ENCODE assay signal across 8 cellular contexts in genomic region chr13:100088648-100089601, GRCh38. TPM values are rescaled to one million over a fixed set of nuclear protein-coding genes. Genes with fewer than 3 reads are reported as not detected.
DNase-seq lines count a peak whose midpoint lies in the region; ATAC-seq and TF ChIP-seq lines count a peak whose summit lies in the region.

Gene PCCA (plus strand): TSS chr13:100089093. CDS start chr13:100089121, 28 bp downstream.

- H3K4me3 ChIP-seq in GM23338 (peak within 1 kb of the TSS; percentile 97), LNCaP clone FGC (ENCODE audit: low read depth, low read length) (peak within 1 kb of the TSS; percentile 70), stomach (peak within 1 kb of the TSS; percentile 77 to 94 (median 79))

- WGBS in stomach, 5 donors: 0 to 1% (median 1%) methylated on average over 15 to 84 of the region's 84 CpGs

- H3K9me2 ChIP-seq in GM23338 (ENCODE audit: insufficient read depth): no peaks in the 10 kb centered on the region

- H2AFZ ChIP-seq in GM23338: peak within 1 kb of the TSS; percentile 74; the same call in 1 of the 2 replicates

- H4K20me1 ChIP-seq in GM23338 (replicated peaks; ENCODE audit: insufficient read depth): peaks cover 28% of the 10 kb centered on the region

- H3K4me3 Mint-ChIP-seq in GM23338 (peak within 1 kb of the TSS; percentile 92), neural crest cell (peak within 1 kb of the TSS; percentile 90)

- H3K36me3 Mint-ChIP-seq in GM23338 (ENCODE audit: low read depth): peaks cover 42% of the 10 kb centered on the region
- no peaks in the 10 kb centered on the region for H3K36me3 Mint-ChIP-seq in neural crest cell (ENCODE audit: low read depth)

- no peaks in the 10 kb centered on the region for H3K9me3 ChIP-seq in stomach

- TF ChIP-seq POLR2A in stomach (IDR thresholded peaks at IDR 0.05): peak in 2 of 4 donors; percentile 12 to 39

- H3K27ac ChIP-seq in GM23338 (ENCODE audit: low read depth) (no peak within 1 kb of the TSS; the same call in 1 of the 2 replicates), foreskin keratinocyte (peak within 1 kb of the TSS; percentile 30), stomach (peak within 1 kb of the TSS; percentile 86 to 92 (median 91))

- H3K27me3 Mint-ChIP-seq in GM23338 (ENCODE audit: insufficient read depth, low read depth, poor library complexity) (peaks cover 4% of the 10 kb centered on the region), neural crest cell (ENCODE audit: low read depth) (no peaks in the 10 kb centered on the region)

- intact Hi-C loops in stomach (cut with DNase I; ENCODE audit: low total_unique reads): no loop called here

- H3K4me1 Mint-ChIP-seq in GM23338 (peaks cover 29% of the 10 kb centered on the region), neural crest cell (peaks cover 42% of the 10 kb centered on the region)

- H3K27ac Mint-ChIP-seq in GM23338: peak within 1 kb of the TSS; percentile 93
- peak within 1 kb of the TSS; percentile 94 for H3K27ac Mint-ChIP-seq in neural crest cell (ENCODE audit: unreplicated experiment)

- peaks cover 22% of the 10 kb centered on the region for H3K4me1 ChIP-seq in GM23338 (ENCODE audit: insufficient read depth)
- peaks cover 12% of the 10 kb centered on the region for H3K4me1 ChIP-seq in foreskin keratinocyte
- peaks cover 16 to 57% (median 47%) of the 10 kb centered on the region in 4 donors for H3K4me1 ChIP-seq in stomach

- H3K4me2 ChIP-seq in GM23338: peak within 1 kb of the TSS; percentile 96

- H3F3A ChIP-seq in GM23338 (replicated peaks; ENCODE audit: low read depth): peaks cover 4% of the 10 kb centered on the region; the same call in 1 of the 2 replicates

- peaks cover 9% of the 10 kb centered on the region; the same call in 1 of the 2 replicates for H3K36me3 ChIP-seq in GM23338 (ENCODE audit: insufficient read depth)
- peaks cover 0 to 9% (median 0%) of the 10 kb centered on the region in 4 donors for H3K36me3 ChIP-seq in stomach

- peak; percentile 96 for ATAC-seq in GM23338
- ATAC-seq in foreskin keratinocyte: peak; percentile 92

- DNase-seq in EL (peak; percentile 95), GM23338 (ENCODE audit: low spot score) (peak; percentile 99), LNCaP clone FGC (ENCODE audit: low read depth) (peak; percentile 61), SIG-M5 treated with dmso at 0.1 percent for 504 hours (lab: John Stamatoyannopoulos, UW; ENCODE audit: unreplicated experiment) (peak; percentile 89), foreskin keratinocyte (peak; percentile 49 to 79), neural crest cell (ENCODE audit: low read depth, low spot score) (peak; percentile 98), stomach (peak; percentile 95)
- peak; percentile 14 to 54 (median 38) for DNase-seq in activated naive CD4-positive, alpha-beta T cell (lab: John Stamatoyannopoulos, UW)

- H3K27me3 ChIP-seq in GM23338 (ENCODE audit: insufficient read depth): no peaks in the 10 kb centered on the region
- no peaks in the 10 kb centered on the region for H3K27me3 ChIP-seq in foreskin keratinocyte
- no peaks in the 10 kb centered on the region for H3K27me3 ChIP-seq in stomach

- TF ChIP-seq CTCF in GM23338 (conservative IDR thresholded peaks at IDR 0.05; ENCODE audit: low read depth in 2 of 2) (no peak), LNCaP clone FGC (IDR thresholded peaks at IDR 0.05; ENCODE audit: control insufficient read depth, extremely low read depth, insufficient read depth) (no peak), foreskin keratinocyte (conservative IDR thresholded peaks at IDR 0.05) (no peak), neural crest cell (conservative IDR thresholded peaks at IDR 0.05) (no peak), stomach (IDR thresholded peaks at IDR 0.05) (no peak)

- TF ChIP-seq EP300 in stomach (IDR thresholded peaks at IDR 0.05): no peak

- H3K9me3 Mint-ChIP-seq in GM23338: no peaks in the 10 kb centered on the region
- H3K9me3 Mint-ChIP-seq in neural crest cell: no peaks in the 10 kb centered on the region

- peaks cover 62% of the 10 kb centered on the region for H3K79me2 ChIP-seq in GM23338 (replicated peaks; ENCODE audit: insufficient read depth)

TF ChIP-seq in GM23338, 12 proteins besides CTCF, POLR2A, EP300 and RAD21:
- TF ChIP-seq CREB1 (CRISPR knock-in tag; IDR thresholded peaks at IDR 0.05; ENCODE audit: low read depth): peak; percentile 50; the same call in 1 of the 2 replicates
- TF ChIP-seq EZH2phosphoT487 (IDR thresholded peaks at IDR 0.05; ENCODE audit: unreplicated experiment): no peak
- TF ChIP-seq JUNB (IDR thresholded peaks at IDR 0.05; ENCODE audit: unreplicated experiment): no peak
- peak; percentile 17 for TF ChIP-seq REST (IDR thresholded peaks at IDR 0.05; ENCODE audit: unreplicated experiment)
- peak; percentile 90 for TF ChIP-seq POLR2AphosphoS5 (IDR thresholded peaks at IDR 0.05; ENCODE audit: low read depth)

RNA-seq across cellular contexts. Expression of gene PCCA, which starts in this region (rescaled TPM):
- 46.6 and 75.7 TPM in 2 replicates for total RNA-seq in GM23338 (2014; rRNA removed; shearing (Covaris generic))
- polyA plus RNA-seq in GM23338 (2016; fragmentation: Nextera tagmentation; extraction: Ambion mirVana) (35.3 and 41.9 TPM in 2 replicates), foreskin keratinocyte (5.5 and 6.5 TPM in 2 replicates), stomach (10 to 100 TPM; 31.4 to 42.6 (median 33.1) TPM)
- total RNA-seq in foreskin keratinocyte (8.4 and 10.3 TPM in 2 replicates), neural crest cell (36.0 and 40.6 TPM in 2 replicates), stomach (100 to 1,000 TPM in 3 of 5 donors, 10 to 100 TPM in 2; 76.4 to 140 (median 114) TPM)

Comparison
In these comparisons a context has a peak if more than half of its experiments do, and no peak if none do; other contexts are left out.
1. DNase-seq: peak in every context shown above with its lines; median percentile 99 in GM23338; 98 in neural crest cell; 95 in EL; 95 in stomach; 89 in SIG-M5 treated with dmso at 0.1 percent for 504 hours; 64 in foreskin keratinocyte; 61 in LNCaP clone FGC; 38 in activated naive CD4-positive, alpha-beta T cell.